ENCODE assay signal across 8 cellular contexts in the genomic region with DNA sequence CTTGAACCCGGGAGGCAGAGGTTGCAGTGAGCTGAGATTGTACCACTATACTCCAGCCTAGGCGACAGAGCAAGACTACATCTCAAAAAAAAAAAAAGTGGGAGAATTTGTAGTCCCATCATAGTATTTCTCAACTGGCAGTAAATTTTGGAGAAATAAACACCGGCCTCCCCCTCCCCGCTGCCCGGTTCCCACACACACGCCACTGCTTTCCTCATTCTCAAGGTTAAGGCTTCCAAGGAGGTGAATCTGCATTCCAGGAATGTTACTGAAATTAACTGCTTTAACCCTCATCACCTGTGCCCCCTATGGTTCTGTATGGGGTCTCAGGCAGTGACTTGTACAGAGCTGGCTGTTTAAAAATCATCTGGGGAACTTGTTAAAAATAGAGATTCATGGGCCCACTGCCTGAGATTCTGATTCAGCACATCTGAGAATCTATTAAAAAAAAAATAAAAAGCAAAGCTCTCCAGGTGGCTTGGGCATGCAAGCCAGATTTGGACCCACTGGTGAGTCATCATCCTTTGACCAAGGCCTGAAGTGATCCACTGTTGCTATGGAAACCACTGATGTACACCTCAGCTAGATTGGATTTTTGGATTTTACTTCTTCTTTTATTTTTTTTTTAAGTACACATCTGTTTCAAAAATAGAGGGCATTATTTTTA. TPM values are rescaled to one million over a fixed set of nuclear protein-coding genes. Genes with fewer than 3 reads are reported as not detected.
DNase-seq lines count a peak whose midpoint lies in the region; ATAC-seq and TF ChIP-seq lines count a peak whose summit lies in the region.

No MANE protein-coding gene starts in this region.

- peak overlapping the region; percentile 27 for H3K27ac Mint-ChIP-seq in neural crest cell (ENCODE audit: unreplicated experiment)

- H3K18ac ChIP-seq in neuronal stem cell (ENCODE audit: low read length), result no peak overlapping the region

- H3K27ac ChIP-seq in adrenal gland (peak overlapping the region in 1 of 5 donors; percentile 72), neuronal stem cell (replicated peaks; ENCODE audit: low read length) (no peak overlapping the region), osteoblast (ENCODE audit: low read depth, low read length) (no peak overlapping the region)

- H3K4me1 Mint-ChIP-seq in neural crest cell, result no peaks in the 10 kb centered on the region

- H3K9me3 Mint-ChIP-seq in neural crest cell, result no peaks in the 10 kb centered on the region

- H3K4me1 ChIP-seq in adrenal gland (replicated peaks in 1 of 2) (no peaks in the 10 kb centered on the region), neuronal stem cell (ENCODE audit: control insufficient read depth in 2 of 2, insufficient read depth in 1 of 2, low read depth in 1 of 2, low read length in 2 of 2) (peaks cover 2 to 4% of the 10 kb centered on the region in 2 donors), osteoblast (ENCODE audit: insufficient read depth, low read length) (no peaks in the 10 kb centered on the region)

- H3K79me2 ChIP-seq in osteoblast (ENCODE audit: insufficient read depth, low read length), result no peaks in the 10 kb centered on the region

- H3K9me3 ChIP-seq in adrenal gland (replicated peaks in 1 of 3) (no peaks in the 10 kb centered on the region), neuronal stem cell (replicated peaks in 1 of 2; ENCODE audit: control insufficient read depth in 2 of 2, insufficient read depth in 1 of 2, low read depth in 1 of 2, low read length in 2 of 2) (peaks cover 0 to 3% of the 10 kb centered on the region in 2 donors), osteoblast (ENCODE audit: low read depth, low read length) (no peaks in the 10 kb centered on the region)

- H3K4me3 Mint-ChIP-seq in neural crest cell, result no peak overlapping the region

- no peaks in the 10 kb centered on the region for H4K20me1 ChIP-seq in osteoblast (ENCODE audit: insufficient read depth, low read length)

- no peak overlapping the region for H3K9ac ChIP-seq in neuronal stem cell (ENCODE audit: low read depth, low read length, poor library complexity)

- no peak overlapping the region for H3K4me2 ChIP-seq in neuronal stem cell (ENCODE audit: insufficient read depth, low read length, poor library complexity, severe bottlenecking)
- no peak overlapping the region for H3K4me2 ChIP-seq in osteoblast (ENCODE audit: insufficient read depth, low read length)

- H4K8ac ChIP-seq in neuronal stem cell (ENCODE audit: low read depth, low read length), result no peak overlapping the region

- H2BK15ac ChIP-seq in neuronal stem cell (ENCODE audit: low read length), result no peak overlapping the region

- H2AK5ac ChIP-seq in neuronal stem cell (ENCODE audit: low read depth, low read length), result no peak overlapping the region

- H2BK120ac ChIP-seq in neuronal stem cell (ENCODE audit: low read depth, low read length), result no peak overlapping the region

- DNase-seq in activated CD8-positive, alpha-beta memory T cell treated with anti-CD3 and anti-CD28 coated beads for 24 hours, result peak; percentile 7
- no peak for DNase-seq in activated CD8-positive, alpha-beta memory T cell treated with anti-CD3 and anti-CD28 coated beads, Interleukin-2, amount 50 U/mL, for 4 hours
- peak; percentile 83 for DNase-seq in HT1080 (ENCODE audit: low read depth)
- peak in 6 of 7 donors; percentile 36 to 81 (median 54) for DNase-seq in adrenal gland
- DNase-seq in neural crest cell (ENCODE audit: low read depth, low spot score), result no peak
- DNase-seq in neuronal stem cell (ENCODE audit: low spot score), result no peak
- no peak for DNase-seq in osteoblast (ENCODE audit: insufficient read length, low spot score, missing footprints)

- no peak overlapping the region for H3K23ac ChIP-seq in neuronal stem cell (ENCODE audit: low read depth, low read length, poor library complexity)

- H3K4me3 ChIP-seq in adrenal gland, result no peak overlapping the region
- no peak overlapping the region for H3K4me3 ChIP-seq in neuronal stem cell (ENCODE audit: low read length in 2 of 2)
- H3K4me3 ChIP-seq in osteoblast (ENCODE audit: insufficient read depth, low read length), result no peak overlapping the region

- H3K36me3 Mint-ChIP-seq in neural crest cell (ENCODE audit: low read depth), result no peaks in the 10 kb centered on the region

- H3K4ac ChIP-seq in neuronal stem cell (ENCODE audit: low read length), result no peak overlapping the region

- H4K91ac ChIP-seq in neuronal stem cell (ENCODE audit: low read depth, low read length, poor library complexity), result no peak overlapping the region

- no peak overlapping the region for H2BK12ac ChIP-seq in neuronal stem cell (ENCODE audit: low read length)

- H3K27me3 ChIP-seq in adrenal gland, result no peaks in the 10 kb centered on the region
- no peaks in the 10 kb centered on the region for H3K27me3 ChIP-seq in neuronal stem cell (ENCODE audit: control insufficient read depth in 3 of 3, insufficient read depth in 3 of 3, low read depth in 1 of 3, low read length in 3 of 3)
- H3K27me3 ChIP-seq in osteoblast (ENCODE audit: insufficient read depth, low read length), result peaks cover 20% of the 10 kb centered on the region

- H2BK5ac ChIP-seq in neuronal stem cell (ENCODE audit: low read length), result no peak overlapping the region

- H3K14ac ChIP-seq in neuronal stem cell (ENCODE audit: low read length), result no peak overlapping the region

- H3K27me3 Mint-ChIP-seq in neural crest cell (ENCODE audit: low read depth), result no peaks in the 10 kb centered on the region

- H3K36me3 ChIP-seq in adrenal gland (replicated peaks in 1 of 2) (no peaks in the 10 kb centered on the region), neuronal stem cell (replicated peaks in 1 of 2; ENCODE audit: control insufficient read depth in 2 of 2, insufficient read depth in 2 of 2, low read length in 2 of 2) (no peaks in the 10 kb centered on the region), osteoblast (ENCODE audit: insufficient read depth, low read length) (no peaks in the 10 kb centered on the region)

- no peaks in the 10 kb centered on the region for H3K79me1 ChIP-seq in neuronal stem cell (ENCODE audit: low read depth, low read length)

- TF ChIP-seq CTCF in adrenal gland (IDR thresholded peaks at IDR 0.05) (no peak), neural crest cell (conservative IDR thresholded peaks at IDR 0.05) (no peak), osteoblast (IDR thresholded peaks at IDR 0.05; ENCODE audit: extremely low read depth, low read depth, low read length) (no peak)

- intact Hi-C loops in adrenal gland (cut with DNase I), result no loop called here

- ATAC-seq in HG02588 (IDR thresholded peaks at IDR 0.05; ENCODE audit: unreplicated experiment), result no peak

- no peak for TF ChIP-seq POLR2A in adrenal gland (IDR thresholded peaks at IDR 0.05)

- WGBS in adrenal gland, 4 donors, result 50 to 61% (median 52%) methylated on average over 6 of the region's 6 CpGs
- no CpG with 5 or more reads among the region's 6 CpGs for WGBS in neuronal stem cell (ENCODE audit: extremely low coverage in 2 of 2, insufficient read length in 2 of 2, insufficient replicate concordance in 1 of 2), 2 donors

- no peak overlapping the region for H2AFZ ChIP-seq in neuronal stem cell (ENCODE audit: low read length)
- H2AFZ ChIP-seq in osteoblast (ENCODE audit: low read length), result no peak overlapping the region

RNA-seq across cellular contexts. Expression of a gene that starts 50.1 kb away (rescaled TPM):
- total RNA-seq in HT1080 (2014; rRNA removed; shearing (Covaris generic)), result 98.9 and 103 TPM in 2 replicates
- polyA plus RNA-seq in HT1080 (2015; cell fraction: cytosol; rRNA removed), result 55.5 and 63.4 TPM in 2 replicates
- 53.9 and 60.8 TPM in 2 replicates for polyA plus RNA-seq in HT1080 (2015; cell fraction: nucleus; rRNA removed)
- total RNA-seq in adrenal gland, result 10 to 100 TPM; 33.3 to 43.4 (median 41.9) TPM
- 100 to 1,000 TPM in 1 of 3 donors, 10 to 100 TPM in 2; 27.6 to 104 (median 32.9) TPM for polyA plus RNA-seq in adrenal gland
- 36.9 and 45.7 TPM in 2 replicates for total RNA-seq in neural crest cell
- 25.6 TPM for polyA plus RNA-seq in neuronal stem cell (2013, experiment 1 of 2)
- 27.8 TPM for polyA plus RNA-seq in neuronal stem cell (2013, experiment 2 of 2)
- 30.4 and 30.8 TPM in 2 replicates for total RNA-seq in osteoblast

RNA-seq across cellular contexts. Expression of a gene that starts 54.0 kb away (rescaled TPM):
- total RNA-seq in HT1080 (2014; rRNA removed; shearing (Covaris generic)), result 86.3 and 94.1 TPM in 2 replicates
- 89.6 and 107 TPM in 2 replicates for polyA plus RNA-seq in HT1080 (2015; cell fraction: cytosol; rRNA removed)
- polyA plus RNA-seq in HT1080 (2015; cell fraction: nucleus; rRNA removed), result 191 and 195 TPM in 2 replicates
- 100 to 1,000 TPM in 6 of 8 donors, 10 to 100 TPM in 2; 94.6 to 161 (median 130) TPM for total RNA-seq in adrenal gland
- polyA plus RNA-seq in adrenal gland, result 100 to 1,000 TPM in 1 of 3 donors, 10 to 100 TPM in 2; 32.2 to 192 (median 41.4) TPM
- 117 and 120 TPM in 2 replicates for total RNA-seq in neural crest cell
- polyA plus RNA-seq in neuronal stem cell (2013, experiment 1 of 2), result 69.8 TPM
- 68.5 TPM for polyA plus RNA-seq in neuronal stem cell (2013, experiment 2 of 2)
- total RNA-seq in osteoblast, result 55.7 and 60.4 TPM in 2 replicates

Comparison
In these comparisons a context has a peak if more than half of its experiments do, and no peak if none do; other contexts are left out.
1. DNase-seq: peak in activated CD8-positive, alpha-beta memory T cell treated with anti-CD3 and anti-CD28 coated beads for 24 hours (single experiment), HT1080 (single experiment) and adrenal gland (6 of 7); none in activated CD8-positive, alpha-beta memory T cell treated with anti-CD3 and anti-CD28 coated beads, Interleukin-2, amount 50 U/mL, for 4 hours (single experiment), neural crest cell (single experiment), neuronal stem cell (single experiment) and osteoblast (single experiment).